ENCODE assay signal across 1 cellular context in the genomic region with DNA sequence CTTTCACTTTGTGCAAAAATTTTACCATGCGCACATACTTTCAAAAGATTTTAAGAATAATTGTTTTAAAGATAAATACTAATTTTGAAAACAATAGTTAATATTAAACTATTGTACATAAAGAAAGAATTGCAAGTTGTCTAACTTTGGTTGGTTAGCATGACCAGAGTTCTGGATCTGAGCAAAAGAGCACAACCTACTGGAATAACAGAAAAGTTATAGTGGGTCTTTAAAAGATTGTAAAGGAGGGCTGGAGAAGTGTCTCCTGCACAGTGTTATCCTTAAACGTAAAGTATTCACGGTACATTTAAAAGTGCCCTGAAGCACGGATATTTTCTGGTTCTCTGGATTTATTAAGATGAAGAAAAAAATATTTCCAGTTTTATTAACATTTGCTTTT.
TF ChIP-seq lines count a peak whose summit lies in the region.

No MANE protein-coding gene starts in this region.

TF ChIP-seq in SK-N-SH, 30 proteins besides CTCF, POLR2A, EP300 and RAD21 (continued from another document):
- TF ChIP-seq, protein P1, sequence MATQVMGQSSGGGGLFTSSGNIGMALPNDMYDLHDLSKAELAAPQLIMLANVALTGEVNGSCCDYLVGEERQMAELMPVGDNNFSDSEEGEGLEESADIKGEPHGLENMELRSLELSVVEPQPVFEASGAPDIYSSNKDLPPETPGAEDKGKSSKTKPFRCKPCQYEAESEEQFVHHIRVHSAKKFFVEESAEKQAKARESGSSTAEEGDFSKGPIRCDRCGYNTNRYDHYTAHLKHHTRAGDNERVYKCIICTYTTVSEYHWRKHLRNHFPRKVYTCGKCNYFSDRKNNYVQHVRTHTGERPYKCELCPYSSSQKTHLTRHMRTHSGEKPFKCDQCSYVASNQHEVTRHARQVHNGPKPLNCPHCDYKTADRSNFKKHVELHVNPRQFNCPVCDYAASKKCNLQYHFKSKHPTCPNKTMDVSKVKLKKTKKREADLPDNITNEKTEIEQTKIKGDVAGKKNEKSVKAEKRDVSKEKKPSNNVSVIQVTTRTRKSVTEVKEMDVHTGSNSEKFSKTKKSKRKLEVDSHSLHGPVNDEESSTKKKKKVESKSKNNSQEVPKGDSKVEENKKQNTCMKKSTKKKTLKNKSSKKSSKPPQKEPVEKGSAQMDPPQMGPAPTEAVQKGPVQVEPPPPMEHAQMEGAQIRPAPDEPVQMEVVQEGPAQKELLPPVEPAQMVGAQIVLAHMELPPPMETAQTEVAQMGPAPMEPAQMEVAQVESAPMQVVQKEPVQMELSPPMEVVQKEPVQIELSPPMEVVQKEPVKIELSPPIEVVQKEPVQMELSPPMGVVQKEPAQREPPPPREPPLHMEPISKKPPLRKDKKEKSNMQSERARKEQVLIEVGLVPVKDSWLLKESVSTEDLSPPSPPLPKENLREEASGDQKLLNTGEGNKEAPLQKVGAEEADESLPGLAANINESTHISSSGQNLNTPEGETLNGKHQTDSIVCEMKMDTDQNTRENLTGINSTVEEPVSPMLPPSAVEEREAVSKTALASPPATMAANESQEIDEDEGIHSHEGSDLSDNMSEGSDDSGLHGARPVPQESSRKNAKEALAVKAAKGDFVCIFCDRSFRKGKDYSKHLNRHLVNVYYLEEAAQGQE (IDR thresholded peaks at IDR 0.05; ENCODE audit: low read depth, low read length): no peak
- TF ChIP-seq TAF1 (IDR thresholded peaks at IDR 0.05; ENCODE audit: borderline replicate concordance, low read depth, low read length) (no peak), EZH2phosphoT487 (IDR thresholded peaks at IDR 0.05; ENCODE audit: borderline replicate concordance, low read depth) (no peak), CHD2 (IDR thresholded peaks at IDR 0.05; ENCODE audit: low read length, partially characterized antibody) (no peak)
